8 cellular contexts compared by ENCODE assay signal in genomic region chr1:116667577-116668105, GRCh38. TPM values are rescaled to one million over a fixed set of nuclear protein-coding genes. Genes with fewer than 3 reads are reported as not detected.
DNase-seq lines count a peak whose midpoint lies in the region; ATAC-seq, FAIRE-seq and TF ChIP-seq lines count a peak whose summit lies in the region.
"Had no signal": no experiment of that assay in that cellular context is flagged by ENCODE, and none has a peak within 500 bp of the region (broad histone marks: within the 10 kb centered on the region; RNA-seq: fewer than 3 reads in every experiment).

Gene IGSF3, minus strand, starts transcription at chr1:116667733. Its CDS starts 1,407 bp downstream, at chr1:116666326.

- peak; percentile 30 for DNase-seq in GM18507 (ENCODE audit: extremely low spot score, insufficient read length, low read depth)
- DNase-seq in IMR-90: peak; percentile 5
- peak; percentile 71 for DNase-seq in SK-N-DZ (ENCODE audit: low spot score)
- DNase-seq in activated naive CD8-positive, alpha-beta T cell treated with anti-CD3 and anti-CD28 coated beads for 36 hours: peak; percentile 53
- DNase-seq in left ventricle myocardium inferior: peak; percentile 82

- in situ Hi-C loops in IMR-90 (cut with MboI; ENCODE audit: low sequenced_read_pairs): no loop called here

- H3K9ac ChIP-seq in IMR-90 (ENCODE audit: low read depth, low read length): no peak within 1 kb of the TSS
- H3K9ac ChIP-seq in rectal smooth muscle tissue (ENCODE audit: low read length): no peak within 1 kb of the TSS

- intact Hi-C loops in IMR-90 (cut with micrococcal nuclease): no loop called here
- intact Hi-C loops in left ventricle myocardium inferior (cut with micrococcal nuclease): loop anchor here (10.0 kb wide), 1 partner anchor 93 kb away; the partner anchor contains the start of gene CD58

- H3K27me3 Mint-ChIP-seq in activated naive CD8-positive, alpha-beta T cell treated with anti-CD3 and anti-CD28 coated beads for 36 hours: peaks cover 77% of the 10 kb centered on the region

- H3K36me3 Mint-ChIP-seq in activated naive CD8-positive, alpha-beta T cell treated with anti-CD3 and anti-CD28 coated beads for 36 hours: no peaks in the 10 kb centered on the region

- peak within 1 kb of the TSS; percentile 73 for H2AFZ ChIP-seq in IMR-90 (replicated peaks; ENCODE audit: low read length, poor library complexity)

- H3K9me3 ChIP-seq in IMR-90 (ENCODE audit: control insufficient read depth, insufficient read depth, low read length): no peaks in the 10 kb centered on the region
- no peaks in the 10 kb centered on the region for H3K9me3 ChIP-seq in left ventricle myocardium inferior (replicated peaks)

- WGBS in IMR-90 (ENCODE audit: extremely low coverage in 2 of 2, insufficient read length in 1 of 2), 2 experiments: 2% methylated on average over 41 of the region's 58 CpGs; no CpG with 5 or more reads in 1 of the 2 experiments

- BruUV-seq in IMR-90 (replicated peaks; lab: Mats Ljungman, UMichigan): no TSS peak

- POLR2A ChIA-PET in IMR-90 (lab: Charles Lee; ENCODE audit: unreplicated experiment): no interaction called here

- peak within 1 kb of the TSS; percentile 53 for H3K4me2 ChIP-seq in IMR-90 (ENCODE audit: low read depth, low read length)

- H3K4me1 ChIP-seq in IMR-90 (ENCODE audit: control insufficient read depth, insufficient read depth, low read length) (no peaks in the 10 kb centered on the region), left ventricle myocardium inferior (peaks cover 35% of the 10 kb centered on the region), rectal smooth muscle tissue (ENCODE audit: control insufficient read depth, insufficient read depth, low read length) (no peaks in the 10 kb centered on the region)

- no peak within 1 kb of the TSS for H3K18ac ChIP-seq in IMR-90 (ENCODE audit: low read depth, low read length)

- peaks cover 16% of the 10 kb centered on the region for H3K4me1 Mint-ChIP-seq in activated naive CD8-positive, alpha-beta T cell treated with anti-CD3 and anti-CD28 coated beads for 36 hours

- no peak for TF ChIP-seq POLR2A in IMR-90 (IDR thresholded peaks at IDR 0.05; ENCODE audit: low read depth, low read length)

- H2AK9ac ChIP-seq in IMR-90 (replicated peaks; ENCODE audit: low read depth, low read length, poor library complexity): no peak within 1 kb of the TSS

- no peak for TF ChIP-seq RAD21 in IMR-90 (IDR thresholded peaks at IDR 0.05; ENCODE audit: low read length)

- no peak within 1 kb of the TSS for H3K4ac ChIP-seq in IMR-90 (ENCODE audit: low read depth, low read length)

- H2BK5ac ChIP-seq in IMR-90 (ENCODE audit: low read depth, low read length, poor library complexity, severe bottlenecking): no peak within 1 kb of the TSS

- H2BK15ac ChIP-seq in IMR-90 (ENCODE audit: low read depth, low read length): no peak within 1 kb of the TSS

- H3K9me3 Mint-ChIP-seq in activated naive CD8-positive, alpha-beta T cell treated with anti-CD3 and anti-CD28 coated beads for 36 hours: no peaks in the 10 kb centered on the region

- TF ChIP-seq CTCF in IMR-90 (conservative IDR thresholded peaks at IDR 0.05; ENCODE audit: low read depth, low read length): no peak
- no peak for TF ChIP-seq CTCF in left ventricle myocardium inferior (IDR thresholded peaks at IDR 0.05; ENCODE audit: borderline replicate concordance)

- H3K27ac ChIP-seq in IMR-90 (ENCODE audit: insufficient read depth, low read length) (no peak within 1 kb of the TSS), left ventricle myocardium inferior (replicated peaks) (peak within 1 kb of the TSS; percentile 63), rectal smooth muscle tissue (ENCODE audit: low read depth, low read length) (no peak within 1 kb of the TSS)

- H4K20me1 ChIP-seq in IMR-90 (ENCODE audit: insufficient read depth, low read length): no peaks in the 10 kb centered on the region

- no peak within 1 kb of the TSS for H3K23ac ChIP-seq in IMR-90 (ENCODE audit: low read depth, low read length)

- no peak for FAIRE-seq in GM18507 (lab: Jason Lieb, UNC)
- FAIRE-seq: islet of Langerhans had no signal

- H4K5ac ChIP-seq in IMR-90 (ENCODE audit: low read depth, low read length): no peak within 1 kb of the TSS

- peak; percentile 92 for ATAC-seq in IMR-90 (ENCODE audit: low read depth)
- no peak for ATAC-seq in HG03280 (IDR thresholded peaks at IDR 0.05; ENCODE audit: unreplicated experiment)

- no peak within 1 kb of the TSS for H3K27ac Mint-ChIP-seq in activated naive CD8-positive, alpha-beta T cell treated with anti-CD3 and anti-CD28 coated beads for 36 hours

- H3K9me1 ChIP-seq in IMR-90 (ENCODE audit: insufficient read depth, low read length): no peaks in the 10 kb centered on the region

- no peak within 1 kb of the TSS for H4K91ac ChIP-seq in IMR-90 (ENCODE audit: insufficient read depth, low read depth, low read length)

- no peaks in the 10 kb centered on the region for H3K36me3 ChIP-seq in IMR-90 (ENCODE audit: control insufficient read depth, insufficient read depth, low read length)
- H3K36me3 ChIP-seq in left ventricle myocardium inferior: no peaks in the 10 kb centered on the region
- no peaks in the 10 kb centered on the region for H3K36me3 ChIP-seq in rectal smooth muscle tissue (ENCODE audit: control insufficient read depth, insufficient read depth, low read length)

- H4K8ac ChIP-seq in IMR-90 (ENCODE audit: low read depth in 2 of 2, low read length in 2 of 2): no peak within 1 kb of the TSS

- no peak within 1 kb of the TSS for H3K56ac ChIP-seq in IMR-90 (ENCODE audit: extremely low read depth, insufficient read depth, low read length)

- H3K4me3 Mint-ChIP-seq in activated naive CD8-positive, alpha-beta T cell treated with anti-CD3 and anti-CD28 coated beads for 36 hours: peak within 1 kb of the TSS; percentile 63

- dilution Hi-C loops in IMR-90 (cut with HindIII; ENCODE audit: low sequenced_read_pairs, unreplicated experiment): no loop called here

- H2BK20ac ChIP-seq in IMR-90 (ENCODE audit: low read depth, low read length): no peak within 1 kb of the TSS

- H2AK5ac ChIP-seq in IMR-90 (ENCODE audit: low read depth, low read length): no peak within 1 kb of the TSS

- no peak within 1 kb of the TSS for H2BK120ac ChIP-seq in IMR-90 (ENCODE audit: low read depth, low read length)

- CTCF ChIA-PET in IMR-90 (lab: Yijun Ruan, JAX): no interaction called here

- H3K4me3 ChIP-seq in IMR-90 (ENCODE audit: insufficient read depth, low read depth, low read length) (peak within 1 kb of the TSS; percentile 17; the same call in 1 of the 2 replicates), left ventricle myocardium inferior (peak within 1 kb of the TSS; percentile 81), rectal smooth muscle tissue (ENCODE audit: low read length) (peak within 1 kb of the TSS; percentile 82)

- no peaks in the 10 kb centered on the region for H3K79me1 ChIP-seq in IMR-90 (ENCODE audit: low read depth in 1 of 2, low read length in 2 of 2)

- H3K27me3 ChIP-seq in IMR-90 (ENCODE audit: control insufficient read depth, insufficient read depth, low read length) (peaks cover 30% of the 10 kb centered on the region), left ventricle myocardium inferior (ENCODE audit: low read depth) (peaks cover 27% of the 10 kb centered on the region), rectal smooth muscle tissue (ENCODE audit: control insufficient read depth, insufficient read depth, low read length) (no peaks in the 10 kb centered on the region)

- H3K14ac ChIP-seq in IMR-90 (replicated peaks; ENCODE audit: low read depth, low read length): no peak within 1 kb of the TSS

TF ChIP-seq in IMR-90, 13 proteins besides CTCF, POLR2A, EP300 and RAD21:
- TF ChIP-seq BHLHE40 (IDR thresholded peaks at IDR 0.05; ENCODE audit: low read depth, low read length) (no peak), ELK1 (IDR thresholded peaks at IDR 0.05; ENCODE audit: borderline replicate concordance, low read depth, low read length) (no peak), MAZ (IDR thresholded peaks at IDR 0.05; ENCODE audit: borderline replicate concordance, low read depth, low read length) (no peak; the same call in 1 of the 2 replicates), MAFK (IDR thresholded peaks at IDR 0.05; ENCODE audit: low read depth, low read length) (no peak), FOS (IDR thresholded peaks at IDR 0.05; ENCODE audit: low read depth, low read length) (no peak), RFX5 (IDR thresholded peaks at IDR 0.05; ENCODE audit: low read depth, low read length) (no peak), CHD1 (IDR thresholded peaks at IDR 0.05; ENCODE audit: low read depth, low read length) (no peak), RCOR1 (IDR thresholded peaks at IDR 0.05; ENCODE audit: insufficient replicate concordance, low read length) (no peak), CEBPB (IDR thresholded peaks at IDR 0.05; ENCODE audit: low read depth, low read length) (no peak), MXI1 (IDR thresholded peaks at IDR 0.05; ENCODE audit: borderline replicate concordance, low read depth, low read length) (no peak), SMC3 (IDR thresholded peaks at IDR 0.05; ENCODE audit: low read depth, low read length) (no peak), NFE2L2 (IDR thresholded peaks at IDR 0.05; ENCODE audit: low read depth, low read length) (no peak)
- TF ChIP-seq, protein P1, sequence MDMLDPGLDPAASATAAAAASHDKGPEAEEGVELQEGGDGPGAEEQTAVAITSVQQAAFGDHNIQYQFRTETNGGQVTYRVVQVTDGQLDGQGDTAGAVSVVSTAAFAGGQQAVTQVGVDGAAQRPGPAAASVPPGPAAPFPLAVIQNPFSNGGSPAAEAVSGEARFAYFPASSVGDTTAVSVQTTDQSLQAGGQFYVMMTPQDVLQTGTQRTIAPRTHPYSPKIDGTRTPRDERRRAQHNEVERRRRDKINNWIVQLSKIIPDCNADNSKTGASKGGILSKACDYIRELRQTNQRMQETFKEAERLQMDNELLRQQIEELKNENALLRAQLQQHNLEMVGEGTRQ (IDR thresholded peaks at IDR 0.05; ENCODE audit: low read depth, low read length): no peak
TF ChIP-seq in IMR-90: peak in this region for 0.

RNA-seq across cellular contexts. Expression of gene IGSF3, which starts in this region (rescaled TPM):
- total RNA-seq in IMR-90 (2012; rRNA removed) (under 0.01 TPM in 2 replicates), left ventricle myocardium inferior (19.9 TPM)
- 0.02 and 0.03 TPM in 2 replicates for polyA plus RNA-seq in IMR-90 (2012; rRNA removed)
- 0.03 and 0.04 TPM in 2 replicates for polyA plus RNA-seq in IMR-90 (2012; cell fraction: cytosol; rRNA removed)
- 0.01 and 0.06 TPM in 2 replicates for polyA plus RNA-seq in IMR-90 (2012; cell fraction: nucleus; rRNA removed; ENCODE audit: low replicate concordance)
- polyA plus RNA-seq in SK-N-DZ (2014; cell fraction: cytosol; rRNA removed): 40.4 and 43.8 TPM in 2 replicates
- 32.5 and 37.6 TPM in 2 replicates for polyA plus RNA-seq in SK-N-DZ (2014; cell fraction: nucleus; rRNA removed)
- total RNA-seq in activated naive CD8-positive, alpha-beta T cell treated with anti-CD3 and anti-CD28 coated beads for 36 hours: under 1 TPM; 0.70 to 0.92 TPM

Comparison
In these comparisons a context has a peak if more than half of its experiments do, and no peak if none do; other contexts are left out.
1. RNA of gene IGSF3 (total RNA-seq): 19.9 TPM in left ventricle myocardium inferior (single experiment); 0.70 to 0.92 TPM in activated naive CD8-positive, alpha-beta T cell treated with anti-CD3 and anti-CD28 coated beads for 36 hours and under 0.01 TPM in IMR-90; every median in the first group is over 10 times any median in the second.
2. Peak in DNase-seq, ATAC-seq, H3K4me3 ChIP-seq and H3K4me2 ChIP-seq in IMR-90; RNA of the gene not detected or under 1 TPM.
3. Peak in DNase-seq in activated naive CD8-positive, alpha-beta T cell treated with anti-CD3 and anti-CD28 coated beads for 36 hours; RNA of the gene not detected or under 1 TPM.
4. DNase-seq: peak in every context shown above with its lines; median percentile 82 in left ventricle myocardium inferior; 71 in SK-N-DZ; 53 in activated naive CD8-positive, alpha-beta T cell treated with anti-CD3 and anti-CD28 coated beads for 36 hours; 30 in GM18507; 5 in IMR-90.
5. H3K4me3 ChIP-seq: peak in every context shown above with its lines; median percentile 82 in rectal smooth muscle tissue; 81 in left ventricle myocardium inferior; 17 in IMR-90.